ENCODE assay signal across 8 cellular contexts in genomic region chr2:196592331-196592911, GRCh38. TPM values are rescaled to one million over a fixed set of nuclear protein-coding genes. Genes with fewer than 3 reads are reported as not detected.
DNase-seq lines count a peak whose midpoint lies in the region; ATAC-seq and TF ChIP-seq lines count a peak whose summit lies in the region.

No MANE protein-coding gene starts in this region.

- H3K36me3 Mint-ChIP-seq in Calu3 (ENCODE audit: insufficient read depth, unreplicated experiment), result peaks cover 15% of the 10 kb centered on the region
- no peaks in the 10 kb centered on the region for H3K36me3 Mint-ChIP-seq in activated B cell treated with CpG ODN at 0.5 μM for 24 hours (ENCODE audit: low read depth)

- H3K4me3 Mint-ChIP-seq in Calu3 (ENCODE audit: low read depth, unreplicated experiment) (peak overlapping the region; percentile 75), activated B cell treated with CpG ODN at 0.5 μM for 24 hours (peak overlapping the region; percentile 76)

- POLR2A ChIA-PET in activated B cell treated with CpG ODN at 0.5 μM for 24 hours (lab: Charles Lee), result no interaction called here

- H3K9me3 Mint-ChIP-seq in Calu3 (ENCODE audit: low read depth, unreplicated experiment) (no peaks in the 10 kb centered on the region), activated B cell treated with CpG ODN at 0.5 μM for 24 hours (no peaks in the 10 kb centered on the region)

- peak; percentile 38 for TF ChIP-seq CTCF in Calu3 (IDR thresholded peaks at IDR 0.05; ENCODE audit: unreplicated experiment)
- TF ChIP-seq CTCF in activated B cell treated with CpG ODN at 0.5 μM for 24 hours (IDR thresholded peaks at IDR 0.05), result no peak

- ATAC-seq in GM21390 (IDR thresholded peaks at IDR 0.05; ENCODE audit: unreplicated experiment) (peak; percentile 7), activated B cell treated with CpG ODN at 0.5 μM for 24 hours (ENCODE audit: low read depth) (no peak), GM21447 (IDR thresholded peaks at IDR 0.05; ENCODE audit: unreplicated experiment) (no peak)

- CTCF ChIA-PET in Calu3 (lab: Charles Lee) (interaction anchor here (0.8 to 1.3 kb wide), 2 partner anchors 15 to 514 kb away, joined by 3 to 4 read pairs; no protein-coding TSS in a partner anchor), activated B cell treated with CpG ODN at 0.5 μM for 24 hours (lab: Charles Lee) (no interaction called here)

- H3K4me1 Mint-ChIP-seq in Calu3 (ENCODE audit: low read depth, unreplicated experiment) (no peaks in the 10 kb centered on the region), activated B cell treated with CpG ODN at 0.5 μM for 24 hours (peaks cover 10% of the 10 kb centered on the region)

- DNase-seq in Calu3 (peak; percentile 66), LHCN-M2 (ENCODE audit: low read depth) (peak; percentile 64), activated B cell treated with CpG ODN at 0.5 μM for 24 hours (no peak), glomerular visceral epithelial cell (ENCODE audit: extremely low spot score) (peak; percentile 35), nucleus accumbens (lab: John Stamatoyannopoulos, UW) (peak in 45 of 56 donors; percentile 8 to 82 (median 57)), NOMO-1 treated with DMSO at 0.1 percent for 48 hours (lab: John Stamatoyannopoulos, UW; ENCODE audit: unreplicated experiment) (no peak)

- BruUV-seq in Calu3 (replicated peaks; lab: Mats Ljungman, UMichigan), result no TSS peak

- intact Hi-C loops in Calu3 (cut with micrococcal nuclease; ENCODE audit: unreplicated experiment), result no loop called here
- intact Hi-C loops in activated B cell treated with CpG ODN at 0.5 μM for 24 hours (cut with micrococcal nuclease), result no loop called here

- H3K27me3 Mint-ChIP-seq in Calu3 (ENCODE audit: unreplicated experiment) (peaks cover 30% of the 10 kb centered on the region), activated B cell treated with CpG ODN at 0.5 μM for 24 hours (peaks cover 58% of the 10 kb centered on the region)

- H3K27ac Mint-ChIP-seq in Calu3 (ENCODE audit: unreplicated experiment), result no peak overlapping the region
- H3K27ac Mint-ChIP-seq in activated B cell treated with CpG ODN at 0.5 μM for 24 hours, result no peak overlapping the region

RNA-seq across cellular contexts. Expression of gene HECW2, which starts 0.9 kb away (rescaled TPM):
- total RNA-seq in Calu3 (2022) (1.0 and 1.2 TPM in 2 replicates), LHCN-M2 (2014; rRNA removed) (4.2 and 5.5 TPM in 2 replicates), activated B cell treated with CpG ODN at 0.5 μM for 24 hours (0.69 and 1.4 TPM in 2 replicates)
- 3.1 TPM for polyA plus RNA-seq in LHCN-M2 (2012)

RNA-seq across cellular contexts. Expression of gene CCDC150, which starts 47.1 kb away (rescaled TPM):
- 20.2 and 21.7 TPM in 2 replicates for total RNA-seq in Calu3 (2022)
- total RNA-seq in LHCN-M2 (2014; rRNA removed), result 10.2 and 11.3 TPM in 2 replicates
- 1.9 TPM for polyA plus RNA-seq in LHCN-M2 (2012)
- total RNA-seq in activated B cell treated with CpG ODN at 0.5 μM for 24 hours, result 2.3 and 2.6 TPM in 2 replicates

Comparison
In these comparisons a context has a peak if more than half of its experiments do, and no peak if none do; other contexts are left out.
1. DNase-seq: peak in Calu3 (single experiment), LHCN-M2 (single experiment), glomerular visceral epithelial cell (single experiment) and nucleus accumbens (45 of 56); none in activated B cell treated with CpG ODN at 0.5 μM for 24 hours (single experiment) and NOMO-1 treated with DMSO at 0.1 percent for 48 hours (single experiment).